Comparison of ENCODE assay signal across 17 cellular contexts in the genomic region with DNA sequence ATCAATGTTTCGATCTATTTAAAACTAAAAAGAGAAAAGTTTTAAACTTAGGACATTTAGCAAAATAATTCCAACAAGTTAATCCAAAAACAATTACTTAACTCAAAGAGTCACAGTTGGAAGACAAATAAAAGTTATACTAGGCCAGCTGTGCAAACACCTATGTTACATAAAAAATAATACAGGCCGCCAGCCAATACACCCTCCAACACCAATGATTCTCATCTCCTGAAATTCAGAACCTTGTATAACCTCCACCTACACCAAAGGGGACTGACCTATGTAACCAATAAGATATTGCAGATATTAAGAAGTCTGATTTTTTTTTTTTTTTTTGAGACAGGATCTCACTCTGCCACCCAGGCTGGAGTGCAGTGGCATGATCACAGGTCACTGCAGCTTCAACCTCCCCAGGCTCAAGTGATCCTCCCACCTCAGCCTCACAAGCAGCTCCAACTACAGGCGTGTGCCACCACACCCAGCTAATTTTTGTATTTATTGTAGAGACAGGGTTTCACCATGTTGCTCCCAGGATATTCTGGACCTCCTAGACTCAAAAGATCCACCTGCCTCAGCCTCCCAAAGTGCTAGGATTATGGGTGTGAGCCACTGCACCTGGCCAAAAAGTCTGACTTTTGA. TPM values are rescaled to one million over a fixed set of nuclear protein-coding genes. Genes with fewer than 3 reads are reported as not detected.
DNase-seq lines count a peak whose midpoint lies in the region; ATAC-seq, FAIRE-seq and TF ChIP-seq lines count a peak whose summit lies in the region.
"Had no signal": no experiment of that assay in that cellular context is flagged by ENCODE, and none has a peak within 500 bp of the region (broad histone marks: within the 10 kb centered on the region; RNA-seq: fewer than 3 reads in every experiment).

No MANE protein-coding gene starts in this region.

- DNase-seq in CD4-positive, alpha-beta memory T cell, result no peak
- DNase-seq in adrenal gland (no peak), osteocyte (ENCODE audit: extremely low spot score, unreplicated experiment) (no peak), EL (no peak), small intestine (no peak)
- DNase-seq: CD4-positive, CD25-positive, alpha-beta regulatory T cell; MV-4-11; NCI-H1436 treated with DMSO at 0.1 percent for 48 hours; NCI-H526 treated with DMSO at 0.1 percent for 48 hours; SW 1271 had no signal

- H3K27ac Mint-ChIP-seq in CD4-positive, alpha-beta memory T cell, result peak overlapping the region in 5 of 7 donors; percentile 35 to 68 (median 52)
- H3K27ac Mint-ChIP-seq in IgD-negative memory B cell (peak overlapping the region in 2 of 3 donors; percentile 53 to 67), osteocyte (ENCODE audit: unreplicated experiment) (peak overlapping the region; percentile 5)

- peaks cover 22 to 25% (median 25%) of the 10 kb centered on the region in 4 donors for H3K4me1 Mint-ChIP-seq in CD4-positive, alpha-beta memory T cell
- H3K4me1 Mint-ChIP-seq in IgD-negative memory B cell (peaks cover 4 to 5% (median 4%) of the 10 kb centered on the region in 3 donors), osteocyte (ENCODE audit: unreplicated experiment) (peaks cover 3% of the 10 kb centered on the region)

- POLR2A ChIA-PET in CD4-positive, alpha-beta memory T cell (lab: Charles Lee; ENCODE audit: partially characterized antibody), result interaction anchor here (0.7 kb wide), 1 partner anchor 47 kb away, joined by 4 read pairs; no protein-coding TSS in a partner anchor

- no peaks in the 10 kb centered on the region for H3K9me3 ChIP-seq in CD4-positive, alpha-beta memory T cell (ENCODE audit: control insufficient read depth in 1 of 2, low read length in 2 of 2)
- H3K9me3 ChIP-seq in adrenal gland (replicated peaks in 1 of 3) (no peaks in the 10 kb centered on the region), small intestine (ENCODE audit: control insufficient read depth, low read depth) (no peaks in the 10 kb centered on the region)
- H3K9me3 ChIP-seq: HAP-1, SJSA1 had no signal

- no peak overlapping the region for H3K4me3 Mint-ChIP-seq in CD4-positive, alpha-beta memory T cell
- H3K4me3 Mint-ChIP-seq in IgD-negative memory B cell (no peak overlapping the region), osteocyte (ENCODE audit: unreplicated experiment) (no peak overlapping the region)
- H3K4me3 Mint-ChIP-seq: CD4-positive, CD25-positive, alpha-beta regulatory T cell had no signal

- intact Hi-C loops in CD4-positive, alpha-beta memory T cell (cut with micrococcal nuclease), result no loop called here
- intact Hi-C loops in adrenal gland (cut with DNase I), result no loop called here

- no peaks in the 10 kb centered on the region for H3K4me1 ChIP-seq in CD4-positive, alpha-beta memory T cell (ENCODE audit: insufficient read depth, low read length)
- H3K4me1 ChIP-seq in adrenal gland (replicated peaks in 1 of 2) (peaks cover 11 to 19% of the 10 kb centered on the region in 2 donors), small intestine (ENCODE audit: control insufficient read depth in 2 of 2, insufficient read depth in 1 of 2, low read depth in 1 of 2, low read length in 1 of 2) (no peaks in the 10 kb centered on the region)
- H3K4me1 ChIP-seq: HAP-1, SJSA1 had no signal

- TF ChIP-seq CTCF in adrenal gland (IDR thresholded peaks at IDR 0.05) (no peak), osteocyte (IDR thresholded peaks at IDR 0.05) (no peak)

- no peak for ATAC-seq in GM18517 (IDR thresholded peaks at IDR 0.05; ENCODE audit: unreplicated experiment)
- ATAC-seq: K562 had no signal

- no peak overlapping the region for H3K27ac ChIP-seq in CD4-positive, alpha-beta memory T cell (ENCODE audit: low read depth, low read length)
- peak overlapping the region in 3 of 5 donors; percentile 54 to 80 (median 62) for H3K27ac ChIP-seq in adrenal gland
- H3K27ac ChIP-seq in small intestine (ENCODE audit: low read depth in 1 of 2, low read length in 1 of 2), result no peak overlapping the region
- H3K27ac ChIP-seq: HL-60, SJSA1 had no signal

- H3K9me3 Mint-ChIP-seq in CD4-positive, alpha-beta memory T cell, result no peaks in the 10 kb centered on the region
- H3K9me3 Mint-ChIP-seq in IgD-negative memory B cell (no peaks in the 10 kb centered on the region), osteocyte (ENCODE audit: unreplicated experiment) (peaks cover 6% of the 10 kb centered on the region)
- H3K9me3 Mint-ChIP-seq: CD4-positive, CD25-positive, alpha-beta regulatory T cell had no signal

- no peaks in the 10 kb centered on the region for H3K27me3 Mint-ChIP-seq in CD4-positive, alpha-beta memory T cell
- no peaks in the 10 kb centered on the region for H3K27me3 Mint-ChIP-seq in IgD-negative memory B cell
- no peaks in the 10 kb centered on the region for H3K27me3 Mint-ChIP-seq in osteocyte (ENCODE audit: unreplicated experiment)

- 88 to 93% (median 92%) methylated on average over 3 of the region's 3 CpGs for WGBS in adrenal gland, 4 donors
- WGBS in small intestine, 3 donors, result 84 to 92% (median 87%) methylated on average over 3 of the region's 3 CpGs

- H3K36me3 Mint-ChIP-seq in CD4-positive, alpha-beta memory T cell, result peaks cover 56 to 76% of the 10 kb centered on the region in 2 donors
- H3K36me3 Mint-ChIP-seq in IgD-negative memory B cell (peaks cover 9% of the 10 kb centered on the region), osteocyte (ENCODE audit: unreplicated experiment) (peaks cover 63% of the 10 kb centered on the region)

- TF ChIP-seq POLR2A in adrenal gland (IDR thresholded peaks at IDR 0.05), result no peak

- FAIRE-seq in small intestine (lab: Jason Lieb, UNC), result no peak
- FAIRE-seq: HTR-8/SVneo, K562 had no signal

- H3K36me3 ChIP-seq in CD4-positive, alpha-beta memory T cell (ENCODE audit: insufficient read depth, low read length), result peaks cover 19% of the 10 kb centered on the region
- H3K36me3 ChIP-seq in adrenal gland (replicated peaks in 1 of 2) (peaks cover 0 to 34% of the 10 kb centered on the region in 2 donors), small intestine (ENCODE audit: control insufficient read depth in 2 of 2, insufficient read depth in 2 of 2, low read length in 2 of 2) (peaks cover 10 to 12% of the 10 kb centered on the region in 2 donors)

- CTCF ChIA-PET in CD4-positive, alpha-beta memory T cell (lab: Charles Lee; ENCODE audit: partially characterized antibody), result no interaction called here

- no peak overlapping the region for H3K4me3 ChIP-seq in CD4-positive, alpha-beta memory T cell (ENCODE audit: low read length in 2 of 2)
- H3K4me3 ChIP-seq in adrenal gland (no peak overlapping the region), small intestine (ENCODE audit: low read depth in 1 of 2, low read length in 2 of 2) (no peak overlapping the region)
- H3K4me3 ChIP-seq: HAP-1, K562, SJSA1 had no signal

- no peaks in the 10 kb centered on the region for H3K27me3 ChIP-seq in CD4-positive, alpha-beta memory T cell (ENCODE audit: insufficient read depth, low read length)
- H3K27me3 ChIP-seq in adrenal gland, result no peaks in the 10 kb centered on the region
- no peaks in the 10 kb centered on the region for H3K27me3 ChIP-seq in small intestine (ENCODE audit: control insufficient read depth in 2 of 2, insufficient read depth in 2 of 2, low read length in 2 of 2)
- H3K27me3 ChIP-seq: SJSA1 had no signal

RNA-seq across cellular contexts. Expression of gene KDM5A, which starts 49.4 kb away (rescaled TPM):
- 100 to 1,000 TPM; 126 to 134 TPM for total RNA-seq in CD4-positive, alpha-beta memory T cell
- 10 to 100 TPM; 40.7 to 69.8 TPM for polyA plus RNA-seq in CD4-positive, alpha-beta memory T cell
- 63.7 TPM for polyA plus RNA-seq in IgD-negative memory B cell
- 100 to 1,000 TPM in 1 of 8 donors, 10 to 100 TPM in 7; 29.1 to 104 (median 69.8) TPM for total RNA-seq in adrenal gland
- polyA plus RNA-seq in adrenal gland, result 10 to 100 TPM in 2 of 3 donors, 1 to 10 TPM in 1; 5.5 to 22.8 (median 21.5) TPM
- total RNA-seq in osteocyte, result 77.3 and 81.1 TPM in 2 replicates
- polyA plus RNA-seq in small intestine, result 1 to 10 TPM; 4.1 to 8.3 (median 7.8) TPM

Comparison
In these comparisons a context has a peak if more than half of its experiments do, and no peak if none do; other contexts are left out.
1. H3K27ac ChIP-seq: peak in adrenal gland (3 of 5); none in CD4-positive, alpha-beta memory T cell (single experiment) and small intestine (0 of 2).
2. H3K27ac Mint-ChIP-seq: peak in every context shown above with its lines; median percentile 60 in IgD-negative memory B cell; 52 in CD4-positive, alpha-beta memory T cell; 5 in osteocyte.